9 cellular contexts compared by ENCODE assay signal in the genomic region with DNA sequence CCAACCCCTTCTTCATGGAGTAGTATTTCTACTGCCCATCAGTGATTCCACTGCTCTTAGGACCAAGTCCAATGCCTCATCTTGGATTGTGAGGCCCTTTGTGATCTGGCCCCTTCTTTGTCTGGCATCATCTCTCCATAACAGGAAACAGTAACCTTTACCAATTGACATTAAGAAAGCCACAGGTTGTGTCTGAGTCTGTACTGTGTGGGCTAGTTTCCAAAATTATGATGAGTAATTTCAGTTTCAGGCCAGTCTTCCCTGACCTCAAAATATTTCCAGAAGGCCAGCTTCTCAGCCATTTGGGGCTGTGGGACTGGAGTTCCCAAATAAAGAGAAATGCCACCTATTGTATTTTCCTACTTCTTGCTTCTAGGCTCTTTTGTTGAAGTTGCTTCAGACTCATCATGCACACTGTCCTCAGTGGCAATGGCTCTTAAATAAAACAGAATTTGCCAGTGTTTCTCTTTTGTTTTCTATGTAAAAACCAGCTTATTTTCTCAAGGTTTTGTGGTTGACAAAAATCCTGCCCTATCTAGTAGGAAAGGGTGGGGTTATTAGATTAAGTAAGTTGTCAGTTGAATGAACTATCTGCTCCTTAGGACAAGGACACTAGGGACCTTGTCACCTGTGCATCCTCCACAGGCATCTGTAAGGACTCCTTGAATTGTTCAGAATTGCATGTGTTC. TPM values are rescaled to one million over a fixed set of nuclear protein-coding genes. Genes with fewer than 3 reads are reported as not detected.
A peak's percentile ranks its signal among the peaks of the same experiment; 100 is the strongest.
DNase-seq lines count a peak whose midpoint lies in the region; ATAC-seq, FAIRE-seq and TF ChIP-seq lines count a peak whose summit lies in the region.
"Had no signal": no experiment of that assay in that cellular context is flagged by ENCODE, and none has a peak within 500 bp of the region (broad histone marks: within the 10 kb centered on the region; RNA-seq: fewer than 3 reads in every experiment).

No MANE protein-coding gene starts in this region.

- no peak for TF ChIP-seq CTCF in CD4-positive, alpha-beta T cell (IDR thresholded peaks at IDR 0.05)
- TF ChIP-seq CTCF in astrocyte (IDR thresholded peaks at IDR 0.05; ENCODE audit: insufficient read depth, low read depth, low read length): no peak
- TF ChIP-seq CTCF in prostate gland (IDR thresholded peaks at IDR 0.05): no peak
- TF ChIP-seq CTCF in Caco-2 (IDR thresholded peaks at IDR 0.05; ENCODE audit: insufficient read depth in 1 of 2, low read depth in 1 of 2, low read length in 1 of 2, severe bottlenecking in 1 of 2, unreplicated experiment in 1 of 2): no peak
- TF ChIP-seq CTCF in tibial artery (IDR thresholded peaks at IDR 0.05): no peak

- no peak overlapping the region for H2AFZ ChIP-seq in astrocyte (ENCODE audit: low read depth, low read length)

- H3K36me3 ChIP-seq in astrocyte (ENCODE audit: insufficient read depth, low read length) (no peaks in the 10 kb centered on the region), prostate gland (no peaks in the 10 kb centered on the region), Caco-2 (ENCODE audit: control insufficient read depth, insufficient read depth, low read length) (no peaks in the 10 kb centered on the region), tibial artery (no peaks in the 10 kb centered on the region)

- no peaks in the 10 kb centered on the region for H3K9me3 Mint-ChIP-seq in CD4-positive, alpha-beta T cell
- H3K9me3 Mint-ChIP-seq in astrocyte (ENCODE audit: unreplicated experiment) (no peaks in the 10 kb centered on the region), Caco-2 (ENCODE audit: unreplicated experiment) (no peaks in the 10 kb centered on the region)

- no peak for ATAC-seq in CD4-positive, alpha-beta T cell (ENCODE audit: poor library complexity)
- peak; percentile 72 for ATAC-seq in HG03342 (IDR thresholded peaks at IDR 0.05; ENCODE audit: unreplicated experiment)

- H3K4me1 ChIP-seq in astrocyte (ENCODE audit: insufficient read depth, low read length) (peaks cover 23% of the 10 kb centered on the region), prostate gland (replicated peaks) (no peaks in the 10 kb centered on the region), Caco-2 (no peaks in the 10 kb centered on the region), tibial artery (peaks cover 0 to 24% (median 13%) of the 10 kb centered on the region in 4 donors)

- H3K27me3 Mint-ChIP-seq in CD4-positive, alpha-beta T cell: no peaks in the 10 kb centered on the region
- H3K27me3 Mint-ChIP-seq in astrocyte (ENCODE audit: low read depth, unreplicated experiment) (peaks cover 1% of the 10 kb centered on the region), Caco-2 (ENCODE audit: insufficient read depth, unreplicated experiment) (no peaks in the 10 kb centered on the region)

- peak overlapping the region; percentile 37 for H3K4me2 ChIP-seq in astrocyte (ENCODE audit: low read length)

- H3K4me3 Mint-ChIP-seq in CD4-positive, alpha-beta T cell: no peak overlapping the region
- H3K4me3 Mint-ChIP-seq in astrocyte (ENCODE audit: unreplicated experiment) (no peak overlapping the region), Caco-2 (ENCODE audit: unreplicated experiment) (no peak overlapping the region)

- intact Hi-C loops in CD4-positive, alpha-beta T cell (cut with DNase I, micrococcal nuclease): no loop called here
- intact Hi-C loops in prostate gland (cut with DNase I) (no loop called here), Caco-2 (cut with micrococcal nuclease; ENCODE audit: unreplicated experiment) (no loop called here), tibial artery (cut with DNase I; ENCODE audit: low total_unique reads) (no loop called here)

- H3K4me3 ChIP-seq in astrocyte (ENCODE audit: insufficient read depth, low read depth, low read length) (no peak overlapping the region), prostate gland (no peak overlapping the region), Caco-2 (ENCODE audit: low read depth, low read length) (no peak overlapping the region), tibial artery (no peak overlapping the region)

- H3K4me1 Mint-ChIP-seq in CD4-positive, alpha-beta T cell (ENCODE audit: low read depth): peaks cover 21% of the 10 kb centered on the region
- H3K4me1 Mint-ChIP-seq in astrocyte (ENCODE audit: low read depth, unreplicated experiment) (peaks cover 8% of the 10 kb centered on the region), Caco-2 (ENCODE audit: low read depth, unreplicated experiment) (no peaks in the 10 kb centered on the region)

- CTCF ChIA-PET in CD4-positive, alpha-beta T cell (lab: Charles Lee): no interaction called here
- CTCF ChIA-PET in Caco-2 (lab: Charles Lee): no interaction called here

- no peak for DNase-seq in CD4-positive, alpha-beta T cell
- DNase-seq in GM19238 (ENCODE audit: insufficient read length, low spot score): peak; percentile 10
- peak; percentile 84 for DNase-seq in astrocyte (ENCODE audit: low read depth)
- no peak for DNase-seq in prostate gland (ENCODE audit: low spot score)
- no peak for DNase-seq in Caco-2
- no peak for DNase-seq in midbrain (lab: John Stamatoyannopoulos, UW)
- DNase-seq in tibial artery: no peak

- FAIRE-seq in astrocyte (lab: Jason Lieb, UNC): no peak
- FAIRE-seq: H1 had no signal

- no peak overlapping the region for H3K27ac ChIP-seq in CD4-positive, alpha-beta T cell (ENCODE audit: low read depth, low read length)
- H3K27ac ChIP-seq in astrocyte (ENCODE audit: low read depth, low read length) (peak overlapping the region; percentile 13), prostate gland (no peak overlapping the region), tibial artery (peak overlapping the region in 1 of 2 donors; percentile 12)

- no TSS peak for BruUV-seq in Caco-2 (replicated peaks; lab: Mats Ljungman, UMichigan)

- no peaks in the 10 kb centered on the region for H4K20me1 ChIP-seq in astrocyte (ENCODE audit: insufficient read depth, low read length)

- no peaks in the 10 kb centered on the region for H3K79me2 ChIP-seq in astrocyte (ENCODE audit: insufficient read depth, low read length)

- peak overlapping the region; percentile 55 for H3K27ac Mint-ChIP-seq in CD4-positive, alpha-beta T cell
- H3K27ac Mint-ChIP-seq in astrocyte (ENCODE audit: unreplicated experiment) (no peak overlapping the region), Caco-2 (ENCODE audit: unreplicated experiment) (no peak overlapping the region)

- no peaks in the 10 kb centered on the region for H3K27me3 ChIP-seq in CD4-positive, alpha-beta T cell (ENCODE audit: control insufficient read depth, insufficient read depth, low read length)
- no peaks in the 10 kb centered on the region for H3K27me3 ChIP-seq in astrocyte (ENCODE audit: insufficient read depth, low read length)
- no peaks in the 10 kb centered on the region for H3K27me3 ChIP-seq in prostate gland (replicated peaks; ENCODE audit: insufficient read depth)
- no peaks in the 10 kb centered on the region for H3K27me3 ChIP-seq in Caco-2 (replicated peaks; ENCODE audit: control insufficient read depth, insufficient read depth, low read length)
- H3K27me3 ChIP-seq in tibial artery: no peaks in the 10 kb centered on the region

- no peak overlapping the region for H3K9ac ChIP-seq in astrocyte (ENCODE audit: low read length)

- no peaks in the 10 kb centered on the region for H3K9me3 ChIP-seq in CD4-positive, alpha-beta T cell (ENCODE audit: control insufficient read depth, low read length)
- H3K9me3 ChIP-seq in astrocyte (ENCODE audit: insufficient read depth, low read depth, low read length) (no peaks in the 10 kb centered on the region), prostate gland (no peaks in the 10 kb centered on the region), Caco-2 (no peaks in the 10 kb centered on the region), tibial artery (no peaks in the 10 kb centered on the region)

- no peak for TF ChIP-seq POLR2A in prostate gland (IDR thresholded peaks at IDR 0.05)

- H3K36me3 Mint-ChIP-seq in CD4-positive, alpha-beta T cell (ENCODE audit: low read depth): no peaks in the 10 kb centered on the region
- H3K36me3 Mint-ChIP-seq in astrocyte (ENCODE audit: low read depth, unreplicated experiment): no peaks in the 10 kb centered on the region
- peaks cover 6% of the 10 kb centered on the region for H3K36me3 Mint-ChIP-seq in Caco-2 (ENCODE audit: insufficient read depth, unreplicated experiment)

- POLR2A ChIA-PET in CD4-positive, alpha-beta T cell (lab: Charles Lee): no interaction called here
- POLR2A ChIA-PET in Caco-2 (lab: Charles Lee): no interaction called here

RNA-seq across cellular contexts. Expression of a gene that starts 47.0 kb away (rescaled TPM):
- total RNA-seq in CD4-positive, alpha-beta T cell: under 1 TPM; 0.16 to 0.17 TPM
- total RNA-seq in astrocyte: not detected in 2 replicates
- under 1 TPM in 1 of 2 donors, not detected in 1; 0.09 TPM for total RNA-seq in prostate gland
- not detected in 2 replicates for total RNA-seq in Caco-2 (2022)
- total RNA-seq: H1 had no signal

Comparison
In these comparisons a context has a peak if more than half of its experiments do, and no peak if none do; other contexts are left out.
1. DNase-seq: peak in GM19238 (single experiment) and astrocyte (single experiment); none in CD4-positive, alpha-beta T cell (0 of 10), prostate gland (single experiment), Caco-2 (0 of 2), midbrain (single experiment) and tibial artery (0 of 2).